In genomic region chr9:110911659-110912473, GRCh38 we compare ENCODE assay signal across 11 cellular contexts.
DNase-seq lines count a peak whose midpoint lies in the region; ATAC-seq, FAIRE-seq and TF ChIP-seq lines count a peak whose summit lies in the region.
"Had no signal": no experiment of that assay in that cellular context is flagged by ENCODE, and none has a peak within 500 bp of the region (broad histone marks: within the 10 kb centered on the region; RNA-seq: fewer than 3 reads in every experiment).

No MANE protein-coding gene starts in this region.

- DNase-seq in A549 (ENCODE audit: low read depth in 1 of 2, low spot score in 1 of 2) (peak in 1 of 2 experiments; percentile 78), Peyer's patch (no peak), fibroblast of lung (ENCODE audit: low read depth in 2 of 2) (peak; percentile 59 to 89), osteoblast (ENCODE audit: insufficient read length, low spot score, missing footprints) (peak; percentile 71), anterior cingulate cortex (lab: John Stamatoyannopoulos, UW) (no peak), SIG-M5 treated with dmso at 0.1 percent for 504 hours (lab: John Stamatoyannopoulos, UW; ENCODE audit: unreplicated experiment) (no peak), GM12891 (ENCODE audit: insufficient read length, low spot score) (no peak)
- DNase-seq: erythroblast, kidney glomerular epithelial cell, pancreas had no signal

- no peak overlapping the region for H2AFZ ChIP-seq in fibroblast of lung (ENCODE audit: low read length)
- H2AFZ ChIP-seq in osteoblast (ENCODE audit: low read length) = no peak overlapping the region

- H3K27ac ChIP-seq in A549 (peak overlapping the region; percentile 90 to 99), Peyer's patch (peak overlapping the region in 3 of 4 donors; percentile 37 to 57 (median 42)), fibroblast of lung (ENCODE audit: insufficient read depth, low read length) (peak overlapping the region; percentile 82), osteoblast (ENCODE audit: low read depth, low read length) (peak overlapping the region; percentile 83)
- H3K27ac ChIP-seq: pancreas had no signal

- H3K79me2 ChIP-seq in fibroblast of lung (ENCODE audit: control insufficient read depth, insufficient read depth, low read length) = peaks cover 79% of the 10 kb centered on the region
- H3K79me2 ChIP-seq in osteoblast (ENCODE audit: insufficient read depth, low read length) = peaks cover 83% of the 10 kb centered on the region

- peaks cover 34% of the 10 kb centered on the region for H3K4me1 ChIP-seq in A549
- no peaks in the 10 kb centered on the region for H3K4me1 ChIP-seq in Peyer's patch
- H3K4me1 ChIP-seq in fibroblast of lung (ENCODE audit: control insufficient read depth, extremely low read depth, insufficient read depth, low read length) = peaks cover 21% of the 10 kb centered on the region
- H3K4me1 ChIP-seq in osteoblast (ENCODE audit: insufficient read depth, low read length) = peaks cover 28% of the 10 kb centered on the region

- TF ChIP-seq CTCF in A549 (IDR thresholded peaks at IDR 0.05) (no peak), Peyer's patch (IDR thresholded peaks at IDR 0.05) (no peak), fibroblast of lung (conservative IDR thresholded peaks at IDR 0.05 in 1 of 2, IDR thresholded peaks at IDR 0.05 in 1 of 2; ENCODE audit: low read depth in 1 of 2, low read length in 2 of 2) (no peak), osteoblast (IDR thresholded peaks at IDR 0.05; ENCODE audit: extremely low read depth, low read depth, low read length) (no peak)

- H3K27me3 ChIP-seq in Peyer's patch (no peaks in the 10 kb centered on the region), fibroblast of lung (ENCODE audit: control insufficient read depth, insufficient read depth, low read length) (no peaks in the 10 kb centered on the region), osteoblast (ENCODE audit: insufficient read depth, low read length) (no peaks in the 10 kb centered on the region)
- H3K27me3 ChIP-seq: pancreas had no signal

- H3K36me3 ChIP-seq in Peyer's patch = no peaks in the 10 kb centered on the region
- no peaks in the 10 kb centered on the region for H3K36me3 ChIP-seq in fibroblast of lung (ENCODE audit: control insufficient read depth, insufficient read depth, low read length)
- peaks cover 7% of the 10 kb centered on the region for H3K36me3 ChIP-seq in osteoblast (ENCODE audit: insufficient read depth, low read length)
- H3K36me3 ChIP-seq: pancreas had no signal

- peak overlapping the region; percentile 73 for H3K4me2 ChIP-seq in A549
- peak overlapping the region; percentile 1 for H3K4me2 ChIP-seq in fibroblast of lung (ENCODE audit: extremely low read depth, insufficient read depth, low read length)
- peak overlapping the region; percentile 54 for H3K4me2 ChIP-seq in osteoblast (ENCODE audit: insufficient read depth, low read length)

- H4K20me1 ChIP-seq in fibroblast of lung (ENCODE audit: control insufficient read depth, extremely low read depth, insufficient read depth, low read length) = no peaks in the 10 kb centered on the region
- no peaks in the 10 kb centered on the region for H4K20me1 ChIP-seq in osteoblast (ENCODE audit: insufficient read depth, low read length)

- H3K4me3 ChIP-seq in A549 = peak overlapping the region; percentile 20; the same call in 2 of the 3 replicates
- H3K4me3 ChIP-seq in Peyer's patch = no peak overlapping the region
- no peak overlapping the region for H3K4me3 ChIP-seq in fibroblast of lung (replicated peaks in 1 of 4; ENCODE audit: control extremely low read depth in 1 of 4, insufficient read depth in 1 of 4, low read depth in 3 of 4, low read length in 4 of 4)
- peak overlapping the region; percentile 9 for H3K4me3 ChIP-seq in osteoblast (ENCODE audit: insufficient read depth, low read length)
- H3K4me3 ChIP-seq: pancreas had no signal

- CTCF ChIA-PET in A549 (lab: Yijun Ruan, JAX) = no interaction called here

- TF ChIP-seq POLR2A in A549 (IDR thresholded peaks at IDR 0.05; ENCODE audit: low read length) = no peak
- TF ChIP-seq POLR2A in Peyer's patch (IDR thresholded peaks at IDR 0.05) = no peak
- no peak for TF ChIP-seq POLR2A in GM12891 (IDR thresholded peaks at IDR 0.05; ENCODE audit: low read depth, low read length)

- TF ChIP-seq EP300 in A549 (IDR thresholded peaks at IDR 0.05) = peak; percentile 81 to 88; a peak in 4 of 5 replicates

- peak; percentile 95 for FAIRE-seq in A549 (lab: Jason Lieb, UNC)
- FAIRE-seq in GM12891 (lab: Jason Lieb, UNC) = no peak
- FAIRE-seq: pancreas had no signal

- peak in 1 of 2 experiments; percentile 54; a peak in 4 of 5 replicates for TF ChIP-seq RAD21 in A549 (conservative IDR thresholded peaks at IDR 0.05 in 1 of 2, IDR thresholded peaks at IDR 0.05 in 1 of 2)

- H3K9ac ChIP-seq in fibroblast of lung (ENCODE audit: insufficient read depth, low read length) = no peak overlapping the region

- 8% methylated on average over 4 of the region's 4 CpGs for WGBS in A549 (ENCODE audit: missing lambda C conversion rate)

- POLR2A ChIA-PET in A549 (lab: Yijun Ruan, JAX) = interaction anchor here (1.2 to 2.7 kb wide), 3 partner anchors 76 to 655 kb away, joined by 3 to 9 read pairs (median 9); partner anchors contain the start of gene TXN

- ATAC-seq in A549 (peak; percentile 81 to 92), GM21526 (IDR thresholded peaks at IDR 0.05; ENCODE audit: low FRiP score, unreplicated experiment) (no peak)

- H3K9me3 ChIP-seq in A549 (peaks cover 34% of the 10 kb centered on the region), Peyer's patch (no peaks in the 10 kb centered on the region), fibroblast of lung (ENCODE audit: control insufficient read depth, insufficient read depth, low read depth, low read length) (peaks cover 4% of the 10 kb centered on the region), osteoblast (ENCODE audit: low read depth, low read length) (peaks cover 5% of the 10 kb centered on the region)
- H3K9me3 ChIP-seq: pancreas had no signal

TF ChIP-seq in A549, 52 proteins besides CTCF, POLR2A, EP300 and RAD21 (continues in another document):
- peak; percentile 8 for TF ChIP-seq MAFK (IDR thresholded peaks at IDR 0.05; ENCODE audit: partially characterized antibody)
- TF ChIP-seq HOXB5 (CRISPR knock-in tag; IDR thresholded peaks at IDR 0.05) = no peak
- TF ChIP-seq HDAC2 (IDR thresholded peaks at IDR 0.05) = no peak
- no peak for TF ChIP-seq FOSB (CRISPR knock-in tag; IDR thresholded peaks at IDR 0.05)
- peak; percentile 91 for TF ChIP-seq FOSL2 (IDR thresholded peaks at IDR 0.05)
- peak; percentile 97 for TF ChIP-seq FOSL2 (CRISPR knock-in tag; IDR thresholded peaks at IDR 0.05)
- TF ChIP-seq, protein P1, sequence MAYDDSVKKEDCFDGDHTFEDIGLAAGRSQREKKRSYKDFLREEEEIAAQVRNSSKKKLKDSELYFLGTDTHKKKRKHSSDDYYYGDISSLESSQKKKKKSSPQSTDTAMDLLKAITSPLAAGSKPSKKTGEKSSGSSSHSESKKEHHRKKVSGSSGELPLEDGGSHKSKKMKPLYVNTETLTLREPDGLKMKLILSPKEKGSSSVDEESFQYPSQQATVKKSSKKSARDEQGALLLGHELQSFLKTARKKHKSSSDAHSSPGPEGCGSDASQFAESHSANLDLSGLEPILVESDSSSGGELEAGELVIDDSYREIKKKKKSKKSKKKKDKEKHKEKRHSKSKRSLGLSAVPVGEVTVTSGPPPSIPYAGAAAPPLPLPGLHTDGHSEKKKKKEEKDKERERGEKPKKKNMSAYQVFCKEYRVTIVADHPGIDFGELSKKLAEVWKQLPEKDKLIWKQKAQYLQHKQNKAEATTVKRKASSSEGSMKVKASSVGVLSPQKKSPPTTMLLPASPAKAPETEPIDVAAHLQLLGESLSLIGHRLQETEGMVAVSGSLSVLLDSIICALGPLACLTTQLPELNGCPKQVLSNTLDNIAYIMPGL (CRISPR knock-in tag; IDR thresholded peaks at IDR 0.05; ENCODE audit: borderline replicate concordance) = no peak
- peak; percentile 86 for TF ChIP-seq JUNB (IDR thresholded peaks at IDR 0.05)
- TF ChIP-seq RNF2 (IDR thresholded peaks at IDR 0.05; ENCODE audit: borderline replicate concordance, low read depth) = no peak

TF ChIP-seq in GM12891, 5 proteins besides CTCF, POLR2A, EP300 and RAD21:
- TF ChIP-seq SPI1 (IDR thresholded peaks at IDR 0.05; ENCODE audit: low read depth, low read length) = no peak
- TF ChIP-seq TAF1 (IDR thresholded peaks at IDR 0.05; ENCODE audit: low read depth, low read length) = no peak
- no peak for TF ChIP-seq PAX5 (IDR thresholded peaks at IDR 0.05; ENCODE audit: insufficient read depth, low read length, severe bottlenecking)
- TF ChIP-seq POLR2AphosphoS5 (IDR thresholded peaks at IDR 0.05; ENCODE audit: low read depth, low read length) = no peak
- no peak for TF ChIP-seq POU2F2 (IDR thresholded peaks at IDR 0.05; ENCODE audit: low read depth, low read length)

Comparison
In these comparisons a context has a peak if more than half of its experiments do, and no peak if none do; other contexts are left out.
1. DNase-seq: peak in fibroblast of lung (2 of 2) and osteoblast (single experiment); none in Peyer's patch (0 of 3), anterior cingulate cortex (0 of 58), SIG-M5 treated with dmso at 0.1 percent for 504 hours (single experiment) and GM12891 (single experiment).
2. H3K27ac ChIP-seq: peak in every context shown above with its lines; median percentile 94 in A549; 83 in osteoblast; 82 in fibroblast of lung; 42 in Peyer's patch.
3. H3K4me2 ChIP-seq: peak in every context shown above with its lines; median percentile 73 in A549; 54 in osteoblast; 1 in fibroblast of lung.
4. H3K4me3 ChIP-seq: peak in A549 (single experiment) and osteoblast (single experiment); none in Peyer's patch (0 of 4) and fibroblast of lung (0 of 4).